In the genomic region with DNA sequence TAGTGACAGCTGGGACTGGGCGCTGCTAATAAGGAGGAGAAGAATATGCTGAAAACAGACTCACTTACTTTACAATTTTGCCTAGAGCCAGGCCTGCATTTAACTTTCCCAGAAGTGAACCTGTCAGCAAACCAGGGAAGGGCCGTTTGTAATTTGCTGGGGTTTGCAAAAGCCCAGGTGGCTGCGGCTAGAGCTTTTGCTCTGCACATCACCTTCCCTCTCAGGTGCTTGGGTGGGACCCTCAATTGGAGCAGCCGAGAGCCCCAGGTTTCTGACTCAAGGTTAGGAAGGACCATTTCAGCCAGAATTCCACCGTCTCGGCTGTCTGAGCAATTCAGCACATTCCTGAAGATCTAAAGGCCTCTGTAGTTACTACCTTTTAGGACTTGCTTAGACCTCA, we compare ENCODE assay signal across 20 cellular contexts.
"Had no signal": no experiment of that assay in that cellular context is flagged by ENCODE, and none has a peak within 500 bp of the region (broad histone marks: within the 10 kb centered on the region; RNA-seq: fewer than 3 reads in every experiment).

No MANE protein-coding gene starts in this region.

- H3K4me3 Mint-ChIP-seq: activated naive CD4-positive, alpha-beta T cell treated with anti-CD3 and anti-CD28 coated beads, Interleukin-2, amount 10 ng/mL, durations not matched to agents 7 days and 5 days; activated naive CD8-positive, alpha-beta T cell treated with anti-CD3 and anti-CD28 coated beads, Interleukin-2, amount 50 U/mL, for 24 hours; dendritic cell treated with granulocyte-macrophage colony-stimulating factor and Interleukin-4, amounts not matched to agents 40 ng/mL and 50 ng/mL, for 4 days; nephron progenitor cell had no signal

- ATAC-seq: activated naive CD8-positive, alpha-beta T cell treated with anti-CD3 and anti-CD28 coated beads, Interleukin-2, amount 50 U/mL, for 24 hours had no signal

- H3K79me2 ChIP-seq: hepatocyte had no signal

- DNase-seq: activated CD4-positive, alpha-beta T cell treated with anti-CD3 and anti-CD28 coated beads for 1 hour; activated naive CD4-positive, alpha-beta T cell treated with anti-CD3 and anti-CD28 coated beads, Interleukin-2, amount 10 ng/mL, durations not matched to agents 7 days and 5 days; activated naive CD8-positive, alpha-beta T cell treated with anti-CD3 and anti-CD28 coated beads, Interleukin-2, amount 50 U/mL, for 24 hours; aorta; effector memory CD4-positive, alpha-beta T cell; esophagus squamous epithelium; foreskin fibroblast; nephron progenitor cell; nucleus accumbens; stimulated activated CD4-positive, alpha-beta T cell treated with anti-CD3 and anti-CD28 coated beads, Interleukin-12 subunit alpha, Interleukin-12 subunit beta, amount 100 ng/mL, for 4 hours; stimulated activated CD4-positive, alpha-beta T cell treated with anti-CD3 and anti-CD28 coated beads, Interleukin-1b, Interleukin-23, amount 100 ng/mL, for 48 hours; stimulated activated CD8-positive, alpha-beta memory T cell treated with anti-CD3 and anti-CD28 coated beads, Interleukin-4, amount 100 ng/mL, for 48 hours; stimulated activated naive CD4-positive, alpha-beta T cell treated with Interleukin-2 at 50 U/mL for 16 hours; T-helper 2 cell; transverse colon; uterus had no signal

- H3K27me3 ChIP-seq: esophagus squamous epithelium, hepatocyte, transverse colon, uterus had no signal

- H3K9me3 Mint-ChIP-seq: activated naive CD4-positive, alpha-beta T cell treated with anti-CD3 and anti-CD28 coated beads, Interleukin-2, amount 10 ng/mL, durations not matched to agents 7 days and 5 days; activated naive CD8-positive, alpha-beta T cell treated with anti-CD3 and anti-CD28 coated beads, Interleukin-2, amount 50 U/mL, for 24 hours; dendritic cell treated with granulocyte-macrophage colony-stimulating factor and Interleukin-4, amounts not matched to agents 40 ng/mL and 50 ng/mL, for 4 days; nephron progenitor cell had no signal

- H3K4me1 Mint-ChIP-seq: nephron progenitor cell had no signal

- H3K36me3 ChIP-seq: esophagus squamous epithelium, transverse colon, uterus had no signal

- H3K4me2 ChIP-seq: hepatocyte had no signal

- H3K9me3 ChIP-seq: esophagus squamous epithelium, transverse colon, uterus had no signal

- H3K27ac ChIP-seq: esophagus squamous epithelium, hepatocyte, transverse colon, uterus, VCaP had no signal

- H3K4me3 ChIP-seq: esophagus squamous epithelium, hepatocyte, lung, transverse colon, uterus had no signal

- H3K36me3 Mint-ChIP-seq: activated naive CD4-positive, alpha-beta T cell treated with anti-CD3 and anti-CD28 coated beads, Interleukin-2, amount 10 ng/mL, durations not matched to agents 7 days and 5 days had no signal

- H3K4me1 ChIP-seq: esophagus squamous epithelium, uterus had no signal

- H2AFZ ChIP-seq: hepatocyte had no signal

- H3K27me3 Mint-ChIP-seq: dendritic cell treated with granulocyte-macrophage colony-stimulating factor and Interleukin-4, amounts not matched to agents 40 ng/mL and 50 ng/mL, for 4 days had no signal

- H3K27ac Mint-ChIP-seq: activated naive CD4-positive, alpha-beta T cell treated with anti-CD3 and anti-CD28 coated beads, Interleukin-2, amount 10 ng/mL, durations not matched to agents 7 days and 5 days; activated naive CD8-positive, alpha-beta T cell treated with anti-CD3 and anti-CD28 coated beads, Interleukin-2, amount 50 U/mL, for 24 hours; dendritic cell treated with granulocyte-macrophage colony-stimulating factor and Interleukin-4, amounts not matched to agents 40 ng/mL and 50 ng/mL, for 4 days; nephron progenitor cell had no signal
